10 cellular contexts compared by ENCODE assay signal in genomic region chr7:76598582-76599282, GRCh38. TPM values are rescaled to one million over a fixed set of nuclear protein-coding genes. Genes with fewer than 3 reads are reported as not detected.
A peak's percentile ranks its signal among the peaks of the same experiment; 100 is the strongest.
DNase-seq lines count a peak whose midpoint lies in the region; ATAC-seq, FAIRE-seq and TF ChIP-seq lines count a peak whose summit lies in the region.
"Not testable (repeated sequence)": the region's sequence is repeated elsewhere in the genome, so short reads cannot be mapped to it uniquely, and the experiment has no call there.
"Had no signal": no experiment of that assay in that cellular context is flagged by ENCODE, and none has a peak within 500 bp of the region (broad histone marks: within the 10 kb centered on the region; RNA-seq: fewer than 3 reads in every experiment).

No MANE protein-coding gene starts in this region.

- not testable (repeated sequence) for H3K27me3 ChIP-seq in KMS-11 (ENCODE audit: insufficient read depth, low read depth); PC-3 (ENCODE audit: low read length); GM12878 (replicated peaks in 1 of 2; ENCODE audit: control insufficient read depth in 2 of 2, insufficient read depth in 2 of 2, low read length in 1 of 2); parathyroid adenoma (ENCODE audit: control insufficient read depth, insufficient read depth, low read length)

- not testable (repeated sequence) for H4K20me1 ChIP-seq in KMS-11 (ENCODE audit: insufficient read depth); PC-3 (ENCODE audit: low read length); GM12878 (ENCODE audit: control insufficient read depth, insufficient read depth)

- H3K27ac ChIP-seq in KMS-11, result peak overlapping the region; percentile 77; the same call in 1 of the 2 replicates
- not testable (repeated sequence) for H3K27ac ChIP-seq in PC-3 (ENCODE audit: low read length); GM12878 (ENCODE audit: control insufficient read depth, insufficient read depth)
- peak overlapping the region; percentile 36 for H3K27ac ChIP-seq in parathyroid adenoma

- not testable (repeated sequence) for H3K36me3 Mint-ChIP-seq in T-helper 1 cell treated with Interleukin-12 subunit alpha and Interleukin-12 subunit beta and Interleukin-4 antibody, amounts not matched to agents 30 μg/mL and 1 μg/mL, for 36 hours (ENCODE audit: low read depth); activated T-helper 17 cell treated with anti-CD3 and anti-CD28 coated beads, Interleukin-2, amount 50 U/mL, for 72 hours (ENCODE audit: low read depth)

- RAD21 ChIA-PET in GM12878 (lab: Charles Lee; ENCODE audit: unreplicated experiment), result not testable (repeated sequence)

- H3K27me3 Mint-ChIP-seq in T-helper 1 cell treated with Interleukin-12 subunit alpha and Interleukin-12 subunit beta and Interleukin-4 antibody, amounts not matched to agents 30 μg/mL and 1 μg/mL, for 36 hours (ENCODE audit: low read depth); activated T-helper 17 cell treated with anti-CD3 and anti-CD28 coated beads, Interleukin-2, amount 50 U/mL, for 72 hours: not testable (repeated sequence)

- H3K27ac Mint-ChIP-seq in T-helper 1 cell treated with Interleukin-12 subunit alpha and Interleukin-12 subunit beta and Interleukin-4 antibody, amounts not matched to agents 30 μg/mL and 1 μg/mL, for 36 hours, result peak overlapping the region; percentile 59
- peak overlapping the region; percentile 52 for H3K27ac Mint-ChIP-seq in activated T-helper 17 cell treated with anti-CD3 and anti-CD28 coated beads, Interleukin-2, amount 50 U/mL, for 72 hours

- intact Hi-C loops in PC-3 (cut with micrococcal nuclease); GM12878 (cut with micrococcal nuclease; ENCODE audit: unreplicated experiment): not testable (repeated sequence)

- not testable (repeated sequence) for H3K4me3 Mint-ChIP-seq in T-helper 1 cell treated with Interleukin-12 subunit alpha and Interleukin-12 subunit beta and Interleukin-4 antibody, amounts not matched to agents 30 μg/mL and 1 μg/mL, for 36 hours; activated T-helper 17 cell treated with anti-CD3 and anti-CD28 coated beads, Interleukin-2, amount 50 U/mL, for 72 hours

- peaks cover 37% of the 10 kb centered on the region for H3K4me1 Mint-ChIP-seq in T-helper 1 cell treated with Interleukin-12 subunit alpha and Interleukin-12 subunit beta and Interleukin-4 antibody, amounts not matched to agents 30 μg/mL and 1 μg/mL, for 36 hours (ENCODE audit: low read depth)
- H3K4me1 Mint-ChIP-seq in activated T-helper 17 cell treated with anti-CD3 and anti-CD28 coated beads, Interleukin-2, amount 50 U/mL, for 72 hours, result peaks cover 19% of the 10 kb centered on the region

- H3K9me3 ChIP-seq in PC-3 (ENCODE audit: low read length); GM12878 (replicated peaks; ENCODE audit: control insufficient read depth, insufficient read depth, low read length); parathyroid adenoma (ENCODE audit: control insufficient read depth, low read length): not testable (repeated sequence)

- not testable (repeated sequence) for TF ChIP-seq CTCF in KMS-11 (conservative IDR thresholded peaks at IDR 0.05; ENCODE audit: low read depth, low read length); PC-3 (conservative IDR thresholded peaks at IDR 0.05; ENCODE audit: low read depth, low read length); GM12878 (IDR thresholded peaks at IDR 0.05 in 2 of 3, conservative IDR thresholded peaks at IDR 0.05 in 1 of 3; ENCODE audit: control insufficient read depth in 2 of 3, extremely low read depth in 1 of 3, insufficient read depth in 1 of 3, low read depth in 3 of 3, low read length in 3 of 3); parathyroid adenoma (IDR thresholded peaks at IDR 0.05)

- CTCF ChIA-PET in PC-3 (lab: Charles Lee); GM12878 (lab: Yijun Ruan, JAX): not testable (repeated sequence)

- not testable (repeated sequence) for FAIRE-seq in GM12878 (lab: Jason Lieb, UNC)

- H3K9me2 ChIP-seq in PC-3 (replicated peaks; ENCODE audit: low read length), result not testable (repeated sequence)

- peak; percentile 35 for ATAC-seq in PC-3
- not testable (repeated sequence) for ATAC-seq in activated T-helper 17 cell treated with anti-CD3 and anti-CD28 coated beads, Interleukin-2, amount 50 U/mL, for 72 hours (replicated peaks)
- peak; percentile 37; the same call in 1 of the 3 replicates for ATAC-seq in GM12878

- not testable (repeated sequence) for H3K36me3 ChIP-seq in KMS-11 (ENCODE audit: insufficient read depth); PC-3 (ENCODE audit: low read depth, low read length); GM12878 (ENCODE audit: control insufficient read depth in 2 of 2, insufficient read depth in 2 of 2, low read length in 1 of 2); parathyroid adenoma (ENCODE audit: control insufficient read depth, insufficient read depth, low read length)

- not testable (repeated sequence) for H3K4me3 ChIP-seq in KMS-11 (IDR thresholded peaks at IDR 0.05; ENCODE audit: insufficient read depth, low read depth, low read length); PC-3 (ENCODE audit: low read length); GM12878; parathyroid adenoma (ENCODE audit: low read depth, low read length)

- not testable (repeated sequence) for H2AFZ ChIP-seq in KMS-11 (ENCODE audit: low read depth); PC-3 (ENCODE audit: low read length); GM12878 (ENCODE audit: control insufficient read depth, low read depth, low read length); parathyroid adenoma

- not testable (repeated sequence) for TF ChIP-seq RAD21 in GM12878 (IDR thresholded peaks at IDR 0.05; ENCODE audit: insufficient read depth, low read depth, low read length)

- TF ChIP-seq POLR2A in GM12878 (IDR thresholded peaks at IDR 0.05; ENCODE audit: low read depth, low read length), result not testable (repeated sequence)

- BruUV-seq in PC-3 (replicated peaks; lab: Mats Ljungman, UMichigan); GM12878 (replicated peaks; lab: Mats Ljungman, UMichigan): not testable (repeated sequence)

- not testable (repeated sequence) for H3K9ac ChIP-seq in KMS-11; PC-3 (ENCODE audit: low read length); GM12878 (ENCODE audit: control insufficient read depth, insufficient read depth, low read length); parathyroid adenoma

- SMC1A ChIA-PET in GM12878 (lab: Charles Lee; ENCODE audit: uncharacterized antibody, unreplicated experiment), result not testable (repeated sequence)

- peak; percentile 34 for DNase-seq in DMS 273 (lab: John Stamatoyannopoulos, UW; ENCODE audit: unreplicated experiment)
- DNase-seq in PC-3; GM12878 (ENCODE audit: low read depth, low spot score): not testable (repeated sequence)

- not testable (repeated sequence) for TF ChIP-seq EP300 in GM12878 (IDR thresholded peaks at IDR 0.05; ENCODE audit: borderline replicate concordance in 1 of 2, control insufficient read depth in 1 of 2, low read depth in 2 of 2, low read length in 2 of 2)

- not testable (repeated sequence) for H3K79me2 ChIP-seq in KMS-11 (ENCODE audit: insufficient read depth, low read depth); PC-3 (ENCODE audit: low read length); GM12878 (ENCODE audit: control insufficient read depth, insufficient read depth, low read length); parathyroid adenoma

- H3K4me1 ChIP-seq in KMS-11 (ENCODE audit: low read depth, poor library complexity, severe bottlenecking), result peaks cover 39% of the 10 kb centered on the region
- not testable (repeated sequence) for H3K4me1 ChIP-seq in PC-3 (ENCODE audit: insufficient read depth, low read length); GM12878 (ENCODE audit: control insufficient read depth, insufficient read depth, low read length); parathyroid adenoma

- peak overlapping the region; percentile 47; the same call in 1 of the 2 replicates for H3K4me2 ChIP-seq in KMS-11
- not testable (repeated sequence) for H3K4me2 ChIP-seq in PC-3 (ENCODE audit: low read length); GM12878 (ENCODE audit: control insufficient read depth, insufficient read depth); parathyroid adenoma (ENCODE audit: low read length)

- in situ Hi-C loops in GM12878 (cut with MboI), result not testable (repeated sequence)

- POLR2A ChIA-PET in PC-3 (lab: Charles Lee; ENCODE audit: unreplicated experiment), result not testable (repeated sequence)
- POLR2A ChIA-PET in GM12878 (lab: Charles Lee), result interaction anchor here (0.6 to 0.7 kb wide), 2 partner anchors 286 to 792 kb away, joined by 3 to 5 read pairs; no protein-coding TSS in a partner anchor

- H3F3A ChIP-seq in PC-3 (ENCODE audit: low read length, unreplicated experiment), result not testable (repeated sequence)

- H3K9me3 Mint-ChIP-seq in T-helper 1 cell treated with Interleukin-12 subunit alpha and Interleukin-12 subunit beta and Interleukin-4 antibody, amounts not matched to agents 30 μg/mL and 1 μg/mL, for 36 hours; activated T-helper 17 cell treated with anti-CD3 and anti-CD28 coated beads, Interleukin-2, amount 50 U/mL, for 72 hours: not testable (repeated sequence)

RNA-seq across cellular contexts. Expression of gene POMZP3, which starts 28.3 kb away (rescaled TPM):
- total RNA-seq in PC-3 (2014; rRNA removed), result 5.9 and 10.1 TPM in 2 replicates
- total RNA-seq in activated T-helper 17 cell treated with anti-CD3 and anti-CD28 coated beads, Interleukin-2, amount 50 U/mL, for 72 hours, result 10 to 100 TPM in 1 of 2 donors, 1 to 10 TPM in 1; 6.9 to 12.6 TPM
- 7.2 and 9.8 TPM in 2 replicates for total RNA-seq in GM12878 (2013; cell fraction: nucleolus; rRNA removed)
- 3.7 and 4.9 TPM in 2 replicates for total RNA-seq in GM12878 (2014; rRNA removed)
- 2.2 and 2.8 TPM in 2 replicates for total RNA-seq in GM12878 (2014; rRNA removed; fragmentation: Illumina TruSeq; extraction: Trizol)
- 10.3 and 12.6 TPM in 2 replicates for total RNA-seq in GM12878 (2021)
- 3.8 TPM for polyA plus RNA-seq in GM12878 (2011; ENCODE audit: low read depth)
- polyA plus RNA-seq in GM12878 (2011; rRNA removed), result 2.0 and 4.4 TPM in 2 replicates
- polyA plus RNA-seq in GM12878 (2011; cell fraction: cytosol; rRNA removed), result 4.3 and 4.8 TPM in 2 replicates
- 5.8 and 5.9 TPM in 2 replicates for polyA plus RNA-seq in GM12878 (2011; cell fraction: nucleus; rRNA removed)
- 5.8 and 7.4 TPM in 2 replicates for polyA plus RNA-seq in GM12878 (2012)
- 4.8 and 5.8 TPM in 2 replicates for polyA plus RNA-seq in GM12878 (2014; fragmentation: Illumina TruSeq; extraction: Trizol)
- polyA plus RNA-seq in GM12878 (2014; fragmentation: Nextera tagmentation; extraction: Ambion mirVana), result 1 to 10 TPM; 2.4 to 4.5 TPM
- polyA plus RNA-seq in GM12878 (2014; rRNA removed), result 6.1 and 6.9 TPM in 2 replicates
- polyA plus RNA-seq in GM12878 (2016; fragmentation: Nextera tagmentation; extraction: Ambion mirVana), result 10 to 100 TPM in 1 of 2 experiments, 1 to 10 TPM in 1; 8.3 to 10.2 TPM
- 7.2 TPM in 2 replicates for polyA minus RNA-seq in GM12878 (2011; rRNA and poly(A)+ RNA removed)
- polyA minus RNA-seq in GM12878 (2011; cell fraction: cytosol; rRNA and poly(A)+ RNA removed), result 3.7 and 5.9 TPM in 2 replicates
- 7.0 and 14.6 TPM in 2 replicates for polyA minus RNA-seq in GM12878 (2011; cell fraction: nucleus; rRNA and poly(A)+ RNA removed)

RNA-seq across cellular contexts. Expression of gene SPDYE16, which starts 55.6 kb away (rescaled TPM):
- total RNA-seq in PC-3 (2014; rRNA removed), result not detected in 2 replicates
- total RNA-seq in activated T-helper 17 cell treated with anti-CD3 and anti-CD28 coated beads, Interleukin-2, amount 50 U/mL, for 72 hours, result under 1 TPM; 0.17 to 0.45 TPM
- total RNA-seq in GM12878 (2013; cell fraction: nucleolus; rRNA removed), result 0.17 TPM in 1 of 2 replicates, not detected in the other
- total RNA-seq in GM12878 (2014; rRNA removed), result not detected in 2 replicates
- total RNA-seq in GM12878 (2014; rRNA removed; fragmentation: Illumina TruSeq; extraction: Trizol), result 0.18 and 0.22 TPM in 2 replicates
- 0.26 TPM in 1 of 2 replicates, not detected in the other for total RNA-seq in GM12878 (2021)
- not detected for polyA plus RNA-seq in GM12878 (2011; ENCODE audit: low read depth)
- 0.05 and 0.10 TPM in 2 replicates for polyA plus RNA-seq in GM12878 (2011; rRNA removed)
- polyA plus RNA-seq in GM12878 (2011; cell fraction: cytosol; rRNA removed), result 0.09 TPM in 1 of 2 replicates, not detected in the other
- 0.06 and 0.61 TPM in 2 replicates for polyA plus RNA-seq in GM12878 (2011; cell fraction: nucleus; rRNA removed)
- 0.38 and 0.60 TPM in 2 replicates for polyA plus RNA-seq in GM12878 (2012)
- polyA plus RNA-seq in GM12878 (2014; fragmentation: Illumina TruSeq; extraction: Trizol), result 0.07 TPM in 1 of 2 replicates, not detected in the other
- polyA plus RNA-seq in GM12878 (2014; fragmentation: Nextera tagmentation; extraction: Ambion mirVana), result under 1 TPM; 0.04 to 0.05 TPM
- 0.03 and 0.04 TPM in 2 replicates for polyA plus RNA-seq in GM12878 (2014; rRNA removed)
- polyA plus RNA-seq in GM12878 (2016; fragmentation: Nextera tagmentation; extraction: Ambion mirVana), result under 1 TPM; 0.67 to 0.92 TPM
- 0.10 and 0.15 TPM in 2 replicates for polyA minus RNA-seq in GM12878 (2011; rRNA and poly(A)+ RNA removed)
- polyA minus RNA-seq in GM12878 (2011; cell fraction: cytosol; rRNA and poly(A)+ RNA removed), result not detected in 2 replicates
- polyA minus RNA-seq in GM12878 (2011; cell fraction: nucleus; rRNA and poly(A)+ RNA removed), result 0.12 TPM in 1 of 2 replicates, not detected in the other
- total RNA-seq: HT1080, MCF 10A, RPMI7951 had no signal
